Comparison of ENCODE assay signal across 9 cellular contexts in the genomic region with DNA sequence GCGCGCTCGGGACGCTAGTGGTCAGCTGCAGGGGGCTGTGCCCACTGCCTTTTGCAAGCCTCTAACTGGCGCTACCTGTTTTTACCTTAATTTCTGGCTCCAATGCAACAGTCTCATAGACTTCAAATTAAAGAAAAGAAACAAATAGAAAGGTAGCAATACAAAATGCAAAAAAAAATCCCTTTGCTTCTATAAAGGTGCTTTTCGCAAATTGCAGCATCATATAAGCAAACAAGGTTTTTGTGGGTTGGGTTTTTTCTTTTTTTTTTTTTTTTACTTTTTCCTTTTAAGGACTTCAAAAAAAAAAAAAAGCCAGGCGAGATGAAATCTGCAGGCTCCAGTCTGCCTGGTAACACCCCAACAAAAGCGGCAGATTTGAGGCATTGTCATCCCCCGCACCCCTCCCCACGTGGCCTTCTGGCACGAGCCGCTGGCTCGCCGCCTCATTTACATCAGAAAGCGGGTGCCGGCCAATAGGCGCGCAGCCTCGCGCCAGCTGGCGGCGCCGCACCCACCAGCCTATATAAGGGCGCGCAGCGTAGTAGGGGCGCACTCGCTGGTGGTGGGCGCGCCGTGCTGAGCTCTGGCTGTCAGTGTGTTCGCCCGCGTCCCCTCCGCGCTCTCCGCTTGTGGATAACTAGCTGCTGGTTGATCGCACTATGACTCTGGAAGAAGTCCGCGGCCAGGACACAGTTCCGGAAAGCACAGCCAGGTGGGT. TPM values are rescaled to one million over a fixed set of nuclear protein-coding genes. Genes with fewer than 3 reads are reported as not detected.
DNase-seq lines count a peak whose midpoint lies in the region; ATAC-seq and TF ChIP-seq lines count a peak whose summit lies in the region.
"Had no signal": no experiment of that assay in that cellular context is flagged by ENCODE, and none has a peak within 500 bp of the region (broad histone marks: within the 10 kb centered on the region; RNA-seq: fewer than 3 reads in every experiment).

A gene with protein sequence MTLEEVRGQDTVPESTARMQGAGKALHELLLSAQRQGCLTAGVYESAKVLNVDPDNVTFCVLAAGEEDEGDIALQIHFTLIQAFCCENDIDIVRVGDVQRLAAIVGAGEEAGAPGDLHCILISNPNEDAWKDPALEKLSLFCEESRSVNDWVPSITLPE (plus strand): TSS at position 550 of the 718 bp plus-strand sequence. CDS start 110 bp downstream, at position 660.

- peaks cover 0 to 2% (median 0%) of the 10 kb centered on the region in 7 donors for H3K9me3 Mint-ChIP-seq in CD4-positive, CD25-positive, alpha-beta regulatory T cell
- H3K9me3 Mint-ChIP-seq in progenitor cell of endocrine pancreas (ENCODE audit: low read depth): no peaks in the 10 kb centered on the region

- peak within 1 kb of the TSS; percentile 65 for H3K4me3 ChIP-seq in CD4-positive, CD25-positive, alpha-beta regulatory T cell (ENCODE audit: low read depth, low read length)
- peak within 1 kb of the TSS; percentile 62 to 91 (median 78) for H3K4me3 ChIP-seq in upper lobe of left lung

- peak; percentile 75 to 76 for ATAC-seq in CD4-positive, CD25-positive, alpha-beta regulatory T cell (ENCODE audit: low read depth in 2 of 2)
- ATAC-seq in GM21737 (IDR thresholded peaks at IDR 0.05; ENCODE audit: unreplicated experiment): peak; percentile 38
- ATAC-seq in left ventricle myocardium superior: peak; percentile 72
- ATAC-seq in upper lobe of left lung (ENCODE audit: low FRiP score in 2 of 2): peak; percentile 82 to 83

- peak in 1 of 4 donors; percentile 79 for TF ChIP-seq EP300 in upper lobe of left lung (IDR thresholded peaks at IDR 0.05)

- peak; percentile 75 to 83 (median 79) for DNase-seq in CD4-positive, CD25-positive, alpha-beta regulatory T cell
- peak; percentile 18 for DNase-seq in NCI-H1048 (lab: John Stamatoyannopoulos, UW)
- DNase-seq in amniotic epithelial cell (ENCODE audit: low read depth): peak; percentile 86
- peak; percentile 94 for DNase-seq in left ventricle myocardium superior
- peak; percentile 64 for DNase-seq in progenitor cell of endocrine pancreas (ENCODE audit: low spot score, unreplicated experiment)
- peak; percentile 95 to 96 for DNase-seq in upper lobe of left lung

- H3K36me3 Mint-ChIP-seq in CD4-positive, CD25-positive, alpha-beta regulatory T cell: no peaks in the 10 kb centered on the region
- H3K36me3 Mint-ChIP-seq in progenitor cell of endocrine pancreas (ENCODE audit: insufficient read depth): no peaks in the 10 kb centered on the region

- H3K9me3 ChIP-seq in CD4-positive, CD25-positive, alpha-beta regulatory T cell (ENCODE audit: control insufficient read depth in 2 of 2, low read length in 2 of 2): no peaks in the 10 kb centered on the region
- H3K9me3 ChIP-seq in upper lobe of left lung: no peaks in the 10 kb centered on the region

- peaks cover 5% of the 10 kb centered on the region for H3K27me3 ChIP-seq in CD4-positive, CD25-positive, alpha-beta regulatory T cell (ENCODE audit: control insufficient read depth, insufficient read depth, low read length)
- H3K27me3 ChIP-seq in upper lobe of left lung: no peaks in the 10 kb centered on the region

- WGBS in upper lobe of left lung, 2 donors: 1% methylated on average over 20 to 41 of the region's 41 CpGs

- peak within 1 kb of the TSS in 2 of 3 donors; percentile 51 to 54 for H3K27ac Mint-ChIP-seq in CD4-positive, CD25-positive, alpha-beta regulatory T cell
- H3K27ac Mint-ChIP-seq in progenitor cell of endocrine pancreas: peak within 1 kb of the TSS; percentile 82

- H3K36me3 ChIP-seq in CD4-positive, CD25-positive, alpha-beta regulatory T cell (ENCODE audit: control insufficient read depth, insufficient read depth, low read length): no peaks in the 10 kb centered on the region
- peaks cover 0 to 4% (median 0%) of the 10 kb centered on the region in 4 donors for H3K36me3 ChIP-seq in upper lobe of left lung

- no peak for TF ChIP-seq CTCF in progenitor cell of endocrine pancreas (IDR thresholded peaks at IDR 0.05; ENCODE audit: unreplicated experiment)
- TF ChIP-seq CTCF in upper lobe of left lung (IDR thresholded peaks at IDR 0.05): peak in 3 of 6 experiments; percentile 35 to 49 (median 40)

- peak within 1 kb of the TSS; percentile 81 to 92 (median 86) for H3K4me3 Mint-ChIP-seq in CD4-positive, CD25-positive, alpha-beta regulatory T cell
- peak within 1 kb of the TSS; percentile 76 for H3K4me3 Mint-ChIP-seq in progenitor cell of endocrine pancreas (ENCODE audit: low read depth)

- peaks cover 36% of the 10 kb centered on the region for H3K27me3 Mint-ChIP-seq in CD4-positive, CD25-positive, alpha-beta regulatory T cell
- H3K27me3 Mint-ChIP-seq in progenitor cell of endocrine pancreas: peaks cover 38% of the 10 kb centered on the region

- peaks cover 10 to 33% (median 19%) of the 10 kb centered on the region in 4 donors for H3K4me1 Mint-ChIP-seq in CD4-positive, CD25-positive, alpha-beta regulatory T cell
- peaks cover 22% of the 10 kb centered on the region for H3K4me1 Mint-ChIP-seq in progenitor cell of endocrine pancreas (ENCODE audit: low read depth)

- peaks cover 43% of the 10 kb centered on the region for H3K4me1 ChIP-seq in CD4-positive, CD25-positive, alpha-beta regulatory T cell (ENCODE audit: control insufficient read depth, insufficient read depth, low read length, poor library complexity, severe bottlenecking)
- peaks cover 37 to 50% (median 40%) of the 10 kb centered on the region in 4 donors for H3K4me1 ChIP-seq in upper lobe of left lung

- H3K27ac ChIP-seq in CD4-positive, CD25-positive, alpha-beta regulatory T cell (ENCODE audit: insufficient read depth, low read length, poor library complexity, severe bottlenecking): peak within 1 kb of the TSS; percentile 14
- H3K27ac ChIP-seq in upper lobe of left lung: peak within 1 kb of the TSS; percentile 88 to 97 (median 94)

- TF ChIP-seq POLR2A in upper lobe of left lung (IDR thresholded peaks at IDR 0.05): peak; percentile 90 to 99 (median 97)

- intact Hi-C loops in T-helper 1 cell treated with Interleukin-12 subunit alpha and Interleukin-12 subunit beta and Interleukin-4 antibody, amounts not matched to agents 30 ng/mL and 1 ng/mL, for 36 hours (cut with micrococcal nuclease): loop anchor here (1.0 to 5.0 kb wide), 8 partner anchors 53 to 1818 kb away; a partner anchor contains a TSS
- intact Hi-C loops in left ventricle myocardium superior (cut with micrococcal nuclease): loop anchor here (5.0 kb wide), 1 partner anchor 313 kb away; no protein-coding TSS in a partner anchor

RNA-seq across cellular contexts. Expression of the gene that starts here (rescaled TPM):
- total RNA-seq in CD4-positive, CD25-positive, alpha-beta regulatory T cell: 15.7 TPM
- 1 to 10 TPM in 1 of 4 donors, under 1 TPM in 3; 0.16 to 1.3 (median 0.29) TPM for polyA plus RNA-seq in CD4-positive, CD25-positive, alpha-beta regulatory T cell
- total RNA-seq in T-helper 1 cell treated with Interleukin-12 subunit alpha and Interleukin-12 subunit beta and Interleukin-4 antibody, amounts not matched to agents 30 ng/mL and 1 ng/mL, for 36 hours: 33.7 and 34.2 TPM in 2 replicates
- total RNA-seq in left ventricle myocardium superior: 54.0 TPM
- total RNA-seq in progenitor cell of endocrine pancreas: 1.8 and 1.9 TPM in 2 replicates
- total RNA-seq in upper lobe of left lung: 10 to 100 TPM; 12.6 to 46.1 (median 20.1) TPM
- total RNA-seq: HT1080 had no signal

Comparison
In these comparisons a context has a peak if more than half of its experiments do, and no peak if none do; other contexts are left out.
1. Peak in every context shown above with its lines: DNase-seq, ATAC-seq, H3K4me3 ChIP-seq and H3K27ac ChIP-seq.
2. DNase-seq: peak in every context shown above with its lines; median percentile 96 in upper lobe of left lung; 94 in left ventricle myocardium superior; 86 in amniotic epithelial cell; 79 in CD4-positive, CD25-positive, alpha-beta regulatory T cell; 64 in progenitor cell of endocrine pancreas; 18 in NCI-H1048.